1 cellular context compared by ENCODE assay signal in genomic region chr3:195140816-195141793, GRCh38.
TF ChIP-seq lines count a peak whose summit lies in the region.

No MANE protein-coding gene starts in this region.

TF ChIP-seq in K562, 482 proteins besides CTCF, POLR2A, EP300 and RAD21 (continued from another document and continues in another):
- no peak for TF ChIP-seq NKRF (IDR thresholded peaks at IDR 0.05; ENCODE audit: borderline replicate concordance)
- no peak for TF ChIP-seq HBP1 (CRISPR knock-in tag; IDR thresholded peaks at IDR 0.05)
- no peak for TF ChIP-seq ZNF699 (CRISPR knock-in tag; IDR thresholded peaks at IDR 0.05; ENCODE audit: insufficient replicate concordance)
- peak in 1 of 2 experiments; percentile 79; a peak in 1 of 3 replicates for TF ChIP-seq CBX3 (IDR thresholded peaks at IDR 0.05; ENCODE audit: borderline replicate concordance in 1 of 2, low read length in 2 of 2)
- peak; percentile 17; the same call in 1 of the 2 replicates for TF ChIP-seq BCOR (IDR thresholded peaks at IDR 0.05)
- peak in 1 of 2 experiments; percentile 24; a peak in 1 of 4 replicates for TF ChIP-seq NRF1 (conservative IDR thresholded peaks at IDR 0.05 in 1 of 2, IDR thresholded peaks at IDR 0.05 in 1 of 2)
- no peak for TF ChIP-seq LARP7 (IDR thresholded peaks at IDR 0.05)
- no peak for TF ChIP-seq ZNF217 (CRISPR knock-in tag; IDR thresholded peaks at IDR 0.05)
- TF ChIP-seq PML (IDR thresholded peaks at IDR 0.05; ENCODE audit: low read length), result peak; percentile 86
- no peak for TF ChIP-seq STAG1 (CRISPR knock-in tag; IDR thresholded peaks at IDR 0.05; ENCODE audit: borderline replicate concordance)
- TF ChIP-seq BRD4 (IDR thresholded peaks at IDR 0.05), result no peak; the same call in 1 of the 2 replicates
- peak; percentile 80 for TF ChIP-seq ZNF644 (tag; IDR thresholded peaks at IDR 0.05; ENCODE audit: low read depth)
- peak; percentile 83 for TF ChIP-seq FOXM1 (IDR thresholded peaks at IDR 0.05; ENCODE audit: low read depth)
- no peak for TF ChIP-seq FOXM1 (CRISPR knock-in tag; IDR thresholded peaks at IDR 0.05; ENCODE audit: low read depth)
- 0 out of 2 replicates have a peak, but pooled peaks have one; percentile 5 for TF ChIP-seq ZNF134 (CRISPR knock-in tag; conservative IDR thresholded peaks at IDR 0.05)
- no peak for TF ChIP-seq WHSC1 (IDR thresholded peaks at IDR 0.05; ENCODE audit: low read length)
- 0 out of 2 replicates have a peak, but pooled peaks have one; percentile 57 for TF ChIP-seq HOMEZ (CRISPR knock-in tag; IDR thresholded peaks at IDR 0.05)
- TF ChIP-seq YY1 (IDR thresholded peaks at IDR 0.05; ENCODE audit: borderline replicate concordance in 1 of 3, control insufficient read depth in 1 of 3, extremely low read depth in 1 of 3, insufficient read depth in 3 of 3, insufficient read length in 1 of 3, insufficient replicate concordance in 2 of 3, low read depth in 1 of 3, low read length in 2 of 3), result no peak
- peak; percentile 65; the same call in 1 of the 2 replicates for TF ChIP-seq TARDBP (IDR thresholded peaks at IDR 0.05)
- no peak for TF ChIP-seq ZNF263 (CRISPR knock-in tag; IDR thresholded peaks at IDR 0.05; ENCODE audit: borderline replicate concordance)
- TF ChIP-seq ZNF318 (IDR thresholded peaks at IDR 0.05; ENCODE audit: borderline replicate concordance in 1 of 2, low read depth in 1 of 2), result peak in 1 of 2 experiments; percentile 98; a peak in 2 of 4 replicates
- TF ChIP-seq MYBL2 (IDR thresholded peaks at IDR 0.05; ENCODE audit: low read depth), result no peak; the same call in 1 of the 2 replicates
- TF ChIP-seq MYBL2 (CRISPR knock-in tag; IDR thresholded peaks at IDR 0.05; ENCODE audit: borderline replicate concordance), result no peak
- TF ChIP-seq STAT5A (IDR thresholded peaks at IDR 0.05; ENCODE audit: borderline replicate concordance, low read length), result peak; percentile 87
- TF ChIP-seq ZNF121 (CRISPR knock-in tag; conservative IDR thresholded peaks at IDR 0.05), result no peak
- TF ChIP-seq RBM17 (IDR thresholded peaks at IDR 0.05; ENCODE audit: borderline replicate concordance, low read depth, low read length), result no peak
- TF ChIP-seq CREM (IDR thresholded peaks at IDR 0.05; ENCODE audit: low read depth), result peak; percentile 93
- no peak for TF ChIP-seq ZNF740 (CRISPR knock-in tag; IDR thresholded peaks at IDR 0.05)
- TF ChIP-seq ZNF740 (tag; IDR thresholded peaks at IDR 0.05), result peak in 1 of 2 experiments; percentile 28; a peak in 1 of 4 replicates
- no peak for TF ChIP-seq NFATC3 (IDR thresholded peaks at IDR 0.05)
- no peak for TF ChIP-seq SLC30A9 (CRISPR knock-in tag; IDR thresholded peaks at IDR 0.05)
- TF ChIP-seq ZNF282 (CRISPR knock-in tag; IDR thresholded peaks at IDR 0.05), result no peak
- no peak; the same call in 1 of the 2 replicates for TF ChIP-seq E2F5 (CRISPR knock-in tag; IDR thresholded peaks at IDR 0.05)
- no peak; the same call in 1 of the 2 replicates for TF ChIP-seq ZBTB2 (IDR thresholded peaks at IDR 0.05)
- no peak for TF ChIP-seq RB1 (IDR thresholded peaks at IDR 0.05; ENCODE audit: low read depth)
- no peak for TF ChIP-seq ADNP (tag; IDR thresholded peaks at IDR 0.05)
- TF ChIP-seq MNT (conservative IDR thresholded peaks at IDR 0.05), result peak in 1 of 2 experiments; percentile 42; a peak in 3 of 4 replicates
- no peak for TF ChIP-seq ZFP91 (CRISPR knock-in tag; IDR thresholded peaks at IDR 0.05)
- no peak for TF ChIP-seq POLR3A (IDR thresholded peaks at IDR 0.05; ENCODE audit: borderline replicate concordance, extremely low read depth, insufficient read depth, insufficient read length)
- TF ChIP-seq ZNF830 (CRISPR knock-in tag; IDR thresholded peaks at IDR 0.05), result no peak
- TF ChIP-seq PHB2 (IDR thresholded peaks at IDR 0.05; ENCODE audit: low read depth), result no peak; the same call in 1 of the 2 replicates
- no peak for TF ChIP-seq PHF20 (IDR thresholded peaks at IDR 0.05; ENCODE audit: partially characterized antibody)
